ENCODE assay signal across 8 cellular contexts in genomic region chr9:14314424-14314928, GRCh38. TPM values are rescaled to one million over a fixed set of nuclear protein-coding genes. Genes with fewer than 3 reads are reported as not detected.
DNase-seq lines count a peak whose midpoint lies in the region; ATAC-seq and TF ChIP-seq lines count a peak whose summit lies in the region.

No MANE protein-coding gene starts in this region.

- DNase-seq in activated naive CD4-positive, alpha-beta T cell (lab: John Stamatoyannopoulos, UW) = no peak
- DNase-seq in NCI-H2029 (lab: John Stamatoyannopoulos, UW) = peak; percentile 78
- DNase-seq in activated CD8-positive, alpha-beta T cell treated with anti-CD3 and anti-CD28 coated beads for 36 hours = no peak
- DNase-seq in fibroblast of villous mesenchyme (ENCODE audit: low read depth) = peak; percentile 83
- peak; percentile 50 for DNase-seq in nephron progenitor cell

- peaks cover 15% of the 10 kb centered on the region for H3K4me1 Mint-ChIP-seq in activated naive CD4-positive, alpha-beta T cell treated with anti-CD3 and anti-CD28 coated beads, Interleukin-2, amount 50 U/mL, for 24 hours
- H3K4me1 Mint-ChIP-seq in activated CD8-positive, alpha-beta T cell treated with anti-CD3 and anti-CD28 coated beads for 36 hours (ENCODE audit: low read depth) = peaks cover 18% of the 10 kb centered on the region
- H3K4me1 Mint-ChIP-seq in nephron progenitor cell = peaks cover 55% of the 10 kb centered on the region

- CTCF ChIA-PET in activated CD8-positive, alpha-beta T cell treated with anti-CD3 and anti-CD28 coated beads for 36 hours (lab: Charles Lee) = no interaction called here

- H3K27me3 Mint-ChIP-seq in activated naive CD4-positive, alpha-beta T cell treated with anti-CD3 and anti-CD28 coated beads, Interleukin-2, amount 50 U/mL, for 24 hours = peaks cover 56% of the 10 kb centered on the region
- peaks cover 55% of the 10 kb centered on the region for H3K27me3 Mint-ChIP-seq in activated CD8-positive, alpha-beta T cell treated with anti-CD3 and anti-CD28 coated beads for 36 hours
- H3K27me3 Mint-ChIP-seq in nephron progenitor cell (ENCODE audit: low read depth, poor library complexity) = peaks cover 68% of the 10 kb centered on the region

- H3K9me3 Mint-ChIP-seq in activated naive CD4-positive, alpha-beta T cell treated with anti-CD3 and anti-CD28 coated beads, Interleukin-2, amount 50 U/mL, for 24 hours = no peaks in the 10 kb centered on the region
- H3K9me3 Mint-ChIP-seq in activated CD8-positive, alpha-beta T cell treated with anti-CD3 and anti-CD28 coated beads for 36 hours = no peaks in the 10 kb centered on the region
- no peaks in the 10 kb centered on the region for H3K9me3 Mint-ChIP-seq in nephron progenitor cell

- peak overlapping the region; percentile 70 for H3K4me3 ChIP-seq in fibroblast of villous mesenchyme (ENCODE audit: low read depth, low read length)

- intact Hi-C loops in activated CD8-positive, alpha-beta T cell treated with anti-CD3 and anti-CD28 coated beads for 36 hours (cut with micrococcal nuclease) = loop anchor here (5.0 kb wide), 1 partner anchor 33 kb away; no protein-coding TSS in a partner anchor

- H3K4me3 Mint-ChIP-seq in activated naive CD4-positive, alpha-beta T cell treated with anti-CD3 and anti-CD28 coated beads, Interleukin-2, amount 50 U/mL, for 24 hours = peak overlapping the region; percentile 82
- peak overlapping the region; percentile 52 for H3K4me3 Mint-ChIP-seq in activated CD8-positive, alpha-beta T cell treated with anti-CD3 and anti-CD28 coated beads for 36 hours
- H3K4me3 Mint-ChIP-seq in nephron progenitor cell = peak overlapping the region; percentile 97

- ATAC-seq in activated CD8-positive, alpha-beta T cell treated with anti-CD3 and anti-CD28 coated beads for 36 hours = peak; percentile 17
- ATAC-seq in GM19328 (IDR thresholded peaks at IDR 0.05; ENCODE audit: unreplicated experiment) (no peak), HG03439 (IDR thresholded peaks at IDR 0.05; ENCODE audit: unreplicated experiment) (no peak)

- peak overlapping the region; percentile 41 for H3K27ac Mint-ChIP-seq in activated naive CD4-positive, alpha-beta T cell treated with anti-CD3 and anti-CD28 coated beads, Interleukin-2, amount 50 U/mL, for 24 hours
- no peak overlapping the region for H3K27ac Mint-ChIP-seq in activated CD8-positive, alpha-beta T cell treated with anti-CD3 and anti-CD28 coated beads for 36 hours
- peak overlapping the region; percentile 98 for H3K27ac Mint-ChIP-seq in nephron progenitor cell

- POLR2A ChIA-PET in activated CD8-positive, alpha-beta T cell treated with anti-CD3 and anti-CD28 coated beads for 36 hours (lab: Charles Lee) = no interaction called here

- H3K36me3 Mint-ChIP-seq in activated naive CD4-positive, alpha-beta T cell treated with anti-CD3 and anti-CD28 coated beads, Interleukin-2, amount 50 U/mL, for 24 hours = no peaks in the 10 kb centered on the region
- peaks cover 5% of the 10 kb centered on the region for H3K36me3 Mint-ChIP-seq in activated CD8-positive, alpha-beta T cell treated with anti-CD3 and anti-CD28 coated beads for 36 hours (ENCODE audit: low read depth)
- H3K36me3 Mint-ChIP-seq in nephron progenitor cell (ENCODE audit: low read depth) = no peaks in the 10 kb centered on the region

- TF ChIP-seq CTCF in activated CD8-positive, alpha-beta T cell treated with anti-CD3 and anti-CD28 coated beads for 36 hours (IDR thresholded peaks at IDR 0.05) = no peak
- TF ChIP-seq CTCF in fibroblast of villous mesenchyme (IDR thresholded peaks at IDR 0.05; ENCODE audit: insufficient read depth, low read depth, low read length) = no peak
- no peak for TF ChIP-seq CTCF in nephron progenitor cell (IDR thresholded peaks at IDR 0.05)

RNA-seq across cellular contexts. Expression of gene NFIB, which starts 0.5 kb away (rescaled TPM):
- not detected for total RNA-seq in activated CD8-positive, alpha-beta T cell treated with anti-CD3 and anti-CD28 coated beads for 36 hours
- total RNA-seq in fibroblast of villous mesenchyme = 5.8 and 12.1 TPM in 2 replicates

Comparison
In these comparisons a context has a peak if more than half of its experiments do, and no peak if none do; other contexts are left out.
1. DNase-seq: peak in NCI-H2029 (single experiment), fibroblast of villous mesenchyme (single experiment) and nephron progenitor cell (single experiment); none in activated naive CD4-positive, alpha-beta T cell (0 of 4) and activated CD8-positive, alpha-beta T cell treated with anti-CD3 and anti-CD28 coated beads for 36 hours (single experiment).
2. Peak in every context shown above with its lines, with median percentiles within 50 percentile points of each other: H3K4me3 Mint-ChIP-seq.